8 cellular contexts compared by ENCODE assay signal in genomic region chr12:132904718-132905328, GRCh38. TPM values are rescaled to one million over a fixed set of nuclear protein-coding genes. Genes with fewer than 3 reads are reported as not detected.
DNase-seq lines count a peak whose midpoint lies in the region; ATAC-seq, FAIRE-seq and TF ChIP-seq lines count a peak whose summit lies in the region.

No MANE protein-coding gene starts in this region.

- no peak overlapping the region for H3K27ac Mint-ChIP-seq in MCF 10A (ENCODE audit: low read depth, unreplicated experiment)
- peak overlapping the region; percentile 84 for H3K27ac Mint-ChIP-seq in activated T-helper 17 cell treated with anti-CD3 and anti-CD28 coated beads, Interleukin-2, amount 50 U/mL, for 72 hours

- no peak overlapping the region for H3K9ac ChIP-seq in parathyroid adenoma

- H3K79me2 ChIP-seq in parathyroid adenoma, result no peaks in the 10 kb centered on the region

- CTCF ChIA-PET in MCF 10A (lab: Yijun Ruan, JAX), result no interaction called here

- no peak for TF ChIP-seq CTCF in MCF 10A (IDR thresholded peaks at IDR 0.05; ENCODE audit: unreplicated experiment)
- TF ChIP-seq CTCF in parathyroid adenoma (IDR thresholded peaks at IDR 0.05), result peak; percentile 38
- TF ChIP-seq CTCF in tibial artery (IDR thresholded peaks at IDR 0.05), result peak; percentile 79 to 81

- H3K4me2 ChIP-seq in parathyroid adenoma (ENCODE audit: low read length), result peak overlapping the region; percentile 20

- intact Hi-C loops in MCF 10A (cut with micrococcal nuclease) (no loop called here), tibial artery (cut with DNase I; ENCODE audit: low total_unique reads) (loop anchor here (5.0 to 10.0 kb wide), 2 partner anchors 52 to 140 kb away; partner anchors contain the start of genes ANKLE2 and ZNF605)

- POLR2A ChIA-PET in MCF 10A (lab: Yijun Ruan, JAX), result no interaction called here

- no peaks in the 10 kb centered on the region for H3K36me3 Mint-ChIP-seq in MCF 10A (ENCODE audit: insufficient read depth, unreplicated experiment)
- no peaks in the 10 kb centered on the region for H3K36me3 Mint-ChIP-seq in activated T-helper 17 cell treated with anti-CD3 and anti-CD28 coated beads, Interleukin-2, amount 50 U/mL, for 72 hours (ENCODE audit: low read depth)

- H3K27ac ChIP-seq in parathyroid adenoma (no peak overlapping the region), tibial artery (no peak overlapping the region)

- no TSS peak for BruUV-seq in MCF 10A (replicated peaks; lab: Mats Ljungman, UMichigan)

- no peaks in the 10 kb centered on the region for H3K4me1 ChIP-seq in parathyroid adenoma
- peaks cover 0 to 15% (median 10%) of the 10 kb centered on the region in 4 donors for H3K4me1 ChIP-seq in tibial artery

- in situ Hi-C loops in T47D (cut with HindIII; ENCODE audit: low pct_unique_long_range_greater_than_20kb, low sequenced_read_pairs), result no loop called here

- H3K27me3 ChIP-seq in parathyroid adenoma (ENCODE audit: control insufficient read depth, insufficient read depth, low read length), result no peaks in the 10 kb centered on the region
- no peaks in the 10 kb centered on the region for H3K27me3 ChIP-seq in tibial artery

- no peaks in the 10 kb centered on the region for H3K9me3 Mint-ChIP-seq in MCF 10A (ENCODE audit: unreplicated experiment)
- H3K9me3 Mint-ChIP-seq in activated T-helper 17 cell treated with anti-CD3 and anti-CD28 coated beads, Interleukin-2, amount 50 U/mL, for 72 hours, result no peaks in the 10 kb centered on the region

- H3K9me3 ChIP-seq in parathyroid adenoma (ENCODE audit: control insufficient read depth, low read length) (no peaks in the 10 kb centered on the region), tibial artery (peaks cover 0 to 8% (median 0%) of the 10 kb centered on the region in 3 donors)

- no peaks in the 10 kb centered on the region for H3K27me3 Mint-ChIP-seq in MCF 10A (ENCODE audit: insufficient read depth, unreplicated experiment)
- H3K27me3 Mint-ChIP-seq in activated T-helper 17 cell treated with anti-CD3 and anti-CD28 coated beads, Interleukin-2, amount 50 U/mL, for 72 hours, result no peaks in the 10 kb centered on the region

- H2AFZ ChIP-seq in parathyroid adenoma, result no peak overlapping the region

- FAIRE-seq in frontal cortex (lab: Jason Lieb, UNC), result no peak
- FAIRE-seq in urothelium cell line (lab: Jason Lieb, UNC), result no peak

- no peak overlapping the region for H3K4me3 Mint-ChIP-seq in MCF 10A (ENCODE audit: unreplicated experiment)
- peak overlapping the region; percentile 61 for H3K4me3 Mint-ChIP-seq in activated T-helper 17 cell treated with anti-CD3 and anti-CD28 coated beads, Interleukin-2, amount 50 U/mL, for 72 hours

- H3K4me3 ChIP-seq in parathyroid adenoma (ENCODE audit: low read depth, low read length) (no peak overlapping the region), tibial artery (peak overlapping the region; percentile 17 to 34)

- H3K36me3 ChIP-seq in parathyroid adenoma (ENCODE audit: control insufficient read depth, insufficient read depth, low read length), result no peaks in the 10 kb centered on the region
- H3K36me3 ChIP-seq in tibial artery, result no peaks in the 10 kb centered on the region

- peak; percentile 21 for ATAC-seq in activated T-helper 17 cell treated with anti-CD3 and anti-CD28 coated beads, Interleukin-2, amount 50 U/mL, for 72 hours (replicated peaks)
- no peak for ATAC-seq in HG03108 (IDR thresholded peaks at IDR 0.05; ENCODE audit: unreplicated experiment)

- H3K4me1 Mint-ChIP-seq in MCF 10A (ENCODE audit: insufficient read depth, unreplicated experiment), result no peaks in the 10 kb centered on the region
- H3K4me1 Mint-ChIP-seq in activated T-helper 17 cell treated with anti-CD3 and anti-CD28 coated beads, Interleukin-2, amount 50 U/mL, for 72 hours, result no peaks in the 10 kb centered on the region

- peak; percentile 23 to 70 for DNase-seq in T47D (ENCODE audit: low read depth in 1 of 2, low spot score in 1 of 2)
- DNase-seq in MCF 10A (ENCODE audit: unreplicated experiment), result no peak
- DNase-seq in frontal cortex (ENCODE audit: low spot score in 2 of 2), result peak; percentile 52 to 81
- peak; percentile 71 to 87 for DNase-seq in tibial artery
- no peak for DNase-seq in urothelium cell line (ENCODE audit: low spot score)

RNA-seq across cellular contexts. Expression of gene CHFR, which starts 17.4 kb away (rescaled TPM):
- total RNA-seq in MCF 10A (2022), result 41.0 and 42.4 TPM in 2 replicates
- total RNA-seq in activated T-helper 17 cell treated with anti-CD3 and anti-CD28 coated beads, Interleukin-2, amount 50 U/mL, for 72 hours, result 10 to 100 TPM; 41.5 to 59.9 TPM
- 31.4 TPM for total RNA-seq in frontal cortex

RNA-seq across cellular contexts. Expression of gene ZNF605, which starts 51.3 kb away (rescaled TPM):
- total RNA-seq in MCF 10A (2022) (12.0 and 13.6 TPM in 2 replicates), frontal cortex (18.8 TPM)
- 1 to 10 TPM; 8.3 to 8.5 TPM for total RNA-seq in activated T-helper 17 cell treated with anti-CD3 and anti-CD28 coated beads, Interleukin-2, amount 50 U/mL, for 72 hours

Comparison
In these comparisons a context has a peak if more than half of its experiments do, and no peak if none do; other contexts are left out.
1. DNase-seq: peak in T47D (2 of 2), frontal cortex (2 of 2) and tibial artery (2 of 2); none in MCF 10A (single experiment) and urothelium cell line (single experiment).